23 cellular contexts compared by ENCODE assay signal in the genomic region with DNA sequence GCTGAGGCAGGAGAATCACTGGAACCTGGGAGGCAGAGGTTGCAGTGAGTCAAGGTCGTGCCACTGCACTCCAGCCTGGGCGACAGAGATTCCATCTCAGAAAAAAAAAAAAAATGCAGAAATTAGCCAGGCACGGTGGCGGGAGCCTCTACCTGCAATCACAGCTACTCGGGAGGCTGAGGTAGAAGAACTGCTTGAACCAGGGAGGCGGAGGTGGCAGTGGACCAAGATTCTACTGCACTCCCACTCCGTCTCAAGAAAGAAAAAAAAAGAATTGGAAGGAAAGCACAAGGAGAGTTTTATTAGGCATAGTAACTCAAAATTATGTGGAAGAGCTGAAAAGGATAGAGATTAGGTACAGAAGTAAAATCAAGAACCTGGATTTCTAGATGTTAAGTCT. TPM values are rescaled to one million over a fixed set of nuclear protein-coding genes. Genes with fewer than 3 reads are reported as not detected.
A peak's percentile ranks its signal among the peaks of the same experiment; 100 is the strongest.
DNase-seq lines count a peak whose midpoint lies in the region; ATAC-seq and TF ChIP-seq lines count a peak whose summit lies in the region.
"Had no signal": no experiment of that assay in that cellular context is flagged by ENCODE, and none has a peak within 500 bp of the region (broad histone marks: within the 10 kb centered on the region; RNA-seq: fewer than 3 reads in every experiment).

No MANE protein-coding gene starts in this region.

- peak overlapping the region in 1 of 2 donors; percentile 39 for H3K27ac ChIP-seq in uterus
- H3K27ac ChIP-seq: SJSA1 had no signal

- H3K27ac Mint-ChIP-seq in activated naive CD4-positive, alpha-beta T cell treated with anti-CD3 and anti-CD28 coated beads, Interleukin-2, amount 50 U/mL, for 72 hours = peak overlapping the region; percentile 65 to 68
- H3K27ac Mint-ChIP-seq in activated naive CD4-positive, alpha-beta T cell treated with anti-CD3 and anti-CD28 coated beads, Interleukin-2, amount 10 ng/mL, durations not matched to agents 7 days and 5 days = no peak overlapping the region
- H3K27ac Mint-ChIP-seq in activated naive CD8-positive, alpha-beta T cell treated with anti-CD3 and anti-CD28 coated beads for 36 hours = peak overlapping the region; percentile 2
- H3K27ac Mint-ChIP-seq in mesothelial cell of epicardium = peak overlapping the region; percentile 88

- no peaks in the 10 kb centered on the region for H3K4me1 Mint-ChIP-seq in activated naive CD4-positive, alpha-beta T cell treated with anti-CD3 and anti-CD28 coated beads, Interleukin-2, amount 10 ng/mL, durations not matched to agents 7 days and 5 days
- H3K4me1 Mint-ChIP-seq in activated naive CD8-positive, alpha-beta T cell treated with anti-CD3 and anti-CD28 coated beads for 36 hours = peaks cover 6% of the 10 kb centered on the region
- H3K4me1 Mint-ChIP-seq in mesothelial cell of epicardium = peaks cover 5% of the 10 kb centered on the region

- H3K4me3 ChIP-seq in uterus = no peak overlapping the region
- H3K4me3 ChIP-seq: SJSA1 had no signal

- no peaks in the 10 kb centered on the region for H3K27me3 Mint-ChIP-seq in activated naive CD4-positive, alpha-beta T cell treated with anti-CD3 and anti-CD28 coated beads, Interleukin-2, amount 10 ng/mL, durations not matched to agents 7 days and 5 days
- no peaks in the 10 kb centered on the region for H3K27me3 Mint-ChIP-seq in activated naive CD8-positive, alpha-beta T cell treated with anti-CD3 and anti-CD28 coated beads for 36 hours
- H3K27me3 Mint-ChIP-seq in mesothelial cell of epicardium (ENCODE audit: low read depth) = no peaks in the 10 kb centered on the region
- H3K27me3 Mint-ChIP-seq: CD8-positive, alpha-beta memory T cell had no signal

- no peak for DNase-seq in activated naive CD4-positive, alpha-beta T cell treated with anti-CD3 and anti-CD28 coated beads, Interleukin-2, amount 50 U/mL, for 72 hours (ENCODE audit: low spot score in 2 of 2)
- DNase-seq in activated naive CD4-positive, alpha-beta T cell treated with anti-CD3 and anti-CD28 coated beads, Interleukin-2, amount 10 ng/mL, durations not matched to agents 7 days and 5 days = no peak
- no peak for DNase-seq in activated naive CD8-positive, alpha-beta T cell treated with anti-CD3 and anti-CD28 coated beads for 36 hours
- no peak for DNase-seq in mesothelial cell of epicardium (ENCODE audit: low spot score in 2 of 2, unreplicated experiment in 2 of 2)
- peak; percentile 62 to 77 for DNase-seq in uterus
- DNase-seq in NCI-H146 treated with DMSO at 0.1 percent for 48 hours (lab: John Stamatoyannopoulos, UW; ENCODE audit: unreplicated experiment) = no peak
- DNase-seq in NCI-H1048 (lab: John Stamatoyannopoulos, UW) = no peak
- DNase-seq: 8988T; C1 segment of cervical spinal cord; Calu3; CD8-positive, alpha-beta memory T cell; DMS153; KG1; NCI-H1092 treated with DMSO at 0.1 percent for 48 hours; NCI-H146; NCI-H2029 treated with DMSO at 0.1 percent for 48 hours; NCI-H226; NCI-H524; NCI-H774; NK-92 treated with Interleukin-12 subunit alpha and Interleukin-12 subunit beta, amount 100 ng/mL, for 24 hours had no signal

- no peaks in the 10 kb centered on the region for H3K27me3 ChIP-seq in uterus
- H3K27me3 ChIP-seq: SJSA1 had no signal

- H3K9me3 ChIP-seq in uterus = no peaks in the 10 kb centered on the region
- H3K9me3 ChIP-seq: SJSA1 had no signal

- CTCF ChIA-PET in activated naive CD4-positive, alpha-beta T cell treated with anti-CD3 and anti-CD28 coated beads, Interleukin-2, amount 10 ng/mL, durations not matched to agents 7 days and 5 days (lab: Charles Lee) = interaction anchor here (0.8 kb wide), 1 partner anchor 20 kb away, joined by 3 read pairs; no protein-coding TSS in a partner anchor

- ATAC-seq in activated naive CD4-positive, alpha-beta T cell treated with anti-CD3 and anti-CD28 coated beads, Interleukin-2, amount 50 U/mL, for 72 hours = no peak
- ATAC-seq in GM18517 (IDR thresholded peaks at IDR 0.05; ENCODE audit: unreplicated experiment) = no peak
- ATAC-seq: Panc1 had no signal

- H3K4me3 Mint-ChIP-seq in activated naive CD4-positive, alpha-beta T cell treated with anti-CD3 and anti-CD28 coated beads, Interleukin-2, amount 10 ng/mL, durations not matched to agents 7 days and 5 days = no peak overlapping the region
- no peak overlapping the region for H3K4me3 Mint-ChIP-seq in activated naive CD8-positive, alpha-beta T cell treated with anti-CD3 and anti-CD28 coated beads for 36 hours
- no peak overlapping the region for H3K4me3 Mint-ChIP-seq in mesothelial cell of epicardium
- H3K4me3 Mint-ChIP-seq: CD8-positive, alpha-beta memory T cell had no signal

- peaks cover 5 to 9% of the 10 kb centered on the region in 2 donors for H3K36me3 Mint-ChIP-seq in activated naive CD4-positive, alpha-beta T cell treated with anti-CD3 and anti-CD28 coated beads, Interleukin-2, amount 50 U/mL, for 72 hours
- H3K36me3 Mint-ChIP-seq in activated naive CD4-positive, alpha-beta T cell treated with anti-CD3 and anti-CD28 coated beads, Interleukin-2, amount 10 ng/mL, durations not matched to agents 7 days and 5 days = peaks cover 18% of the 10 kb centered on the region
- peaks cover 25% of the 10 kb centered on the region for H3K36me3 Mint-ChIP-seq in activated naive CD8-positive, alpha-beta T cell treated with anti-CD3 and anti-CD28 coated beads for 36 hours
- H3K36me3 Mint-ChIP-seq in mesothelial cell of epicardium = peaks cover 12% of the 10 kb centered on the region

- H3K36me3 ChIP-seq in uterus = no peaks in the 10 kb centered on the region

- intact Hi-C loops in uterus (cut with DNase I; ENCODE audit: low total_unique reads) = no loop called here

- H3K4me1 ChIP-seq in uterus = peaks cover 0 to 4% of the 10 kb centered on the region in 2 donors

- TF ChIP-seq CTCF in mesothelial cell of epicardium (IDR thresholded peaks at IDR 0.05; ENCODE audit: unreplicated experiment) (no peak), uterus (IDR thresholded peaks at IDR 0.05) (no peak)

- no peaks in the 10 kb centered on the region for H3K9me3 Mint-ChIP-seq in activated naive CD4-positive, alpha-beta T cell treated with anti-CD3 and anti-CD28 coated beads, Interleukin-2, amount 50 U/mL, for 72 hours
- H3K9me3 Mint-ChIP-seq in activated naive CD4-positive, alpha-beta T cell treated with anti-CD3 and anti-CD28 coated beads, Interleukin-2, amount 10 ng/mL, durations not matched to agents 7 days and 5 days = no peaks in the 10 kb centered on the region
- H3K9me3 Mint-ChIP-seq in activated naive CD8-positive, alpha-beta T cell treated with anti-CD3 and anti-CD28 coated beads for 36 hours = no peaks in the 10 kb centered on the region
- H3K9me3 Mint-ChIP-seq in mesothelial cell of epicardium = no peaks in the 10 kb centered on the region
- H3K9me3 Mint-ChIP-seq: CD8-positive, alpha-beta memory T cell had no signal

- no peak for TF ChIP-seq POLR2A in uterus (IDR thresholded peaks at IDR 0.05)

RNA-seq across cellular contexts. Expression of a gene that starts 20.8 kb away (rescaled TPM):
- total RNA-seq in activated naive CD4-positive, alpha-beta T cell treated with anti-CD3 and anti-CD28 coated beads, Interleukin-2, amount 50 U/mL, for 72 hours = under 1 TPM in 1 of 2 donors, not detected in 1; 0.25 TPM
- not detected for total RNA-seq in activated naive CD8-positive, alpha-beta T cell treated with anti-CD3 and anti-CD28 coated beads for 36 hours
- total RNA-seq in mesothelial cell of epicardium = 11.1 to 13.8 TPM (median 12.3 TPM) in 3 replicates
- 10 to 100 TPM in 1 of 4 donors, under 1 TPM in 1, not detected in 2; 0.52 to 12.4 TPM for total RNA-seq in uterus
- total RNA-seq: Calu3; CD8-positive, alpha-beta memory T cell; SJSA1 had no signal

RNA-seq across cellular contexts. Expression of a gene that starts 22.9 kb away (rescaled TPM):
- 100 to 1,000 TPM in 1 of 2 donors, 10 to 100 TPM in 1; 86.0 to 156 TPM for total RNA-seq in activated naive CD4-positive, alpha-beta T cell treated with anti-CD3 and anti-CD28 coated beads, Interleukin-2, amount 50 U/mL, for 72 hours
- total RNA-seq in activated naive CD8-positive, alpha-beta T cell treated with anti-CD3 and anti-CD28 coated beads for 36 hours = 10 to 100 TPM; 65.8 to 68.1 TPM
- total RNA-seq in mesothelial cell of epicardium (112 to 120 TPM (median 116 TPM) in 3 replicates), uterus (100 to 1,000 TPM in 2 of 4 donors, 10 to 100 TPM in 2; 58.8 to 127 (median 90.7) TPM)

RNA-seq across cellular contexts. Expression of a gene that starts 38.7 kb away (rescaled TPM):
- 100 to 1,000 TPM; 170 to 226 TPM for total RNA-seq in activated naive CD4-positive, alpha-beta T cell treated with anti-CD3 and anti-CD28 coated beads, Interleukin-2, amount 50 U/mL, for 72 hours
- total RNA-seq in activated naive CD8-positive, alpha-beta T cell treated with anti-CD3 and anti-CD28 coated beads for 36 hours = 100 to 1,000 TPM; 221 to 247 TPM
- total RNA-seq in mesothelial cell of epicardium (74.1 to 87.4 TPM (median 76.2 TPM) in 3 replicates), uterus (10 to 100 TPM in 3 of 4 donors, 1 to 10 TPM in 1; 2.6 to 88.2 (median 20.1) TPM)

RNA-seq across cellular contexts. Expression of a gene that starts 49.0 kb away (rescaled TPM):
- 1,000 to 10,000 TPM in 1 of 2 donors, 100 to 1,000 TPM in 1; 786 to 1,016 TPM for total RNA-seq in activated naive CD4-positive, alpha-beta T cell treated with anti-CD3 and anti-CD28 coated beads, Interleukin-2, amount 50 U/mL, for 72 hours
- 1,000 to 10,000 TPM; 1,052 to 1,089 TPM for total RNA-seq in activated naive CD8-positive, alpha-beta T cell treated with anti-CD3 and anti-CD28 coated beads for 36 hours
- 1,058 to 1,073 TPM (median 1,066 TPM) in 3 replicates for total RNA-seq in mesothelial cell of epicardium
- 100 to 1,000 TPM; 364 to 929 (median 383) TPM for total RNA-seq in uterus

Comparison
In these comparisons a context has a peak if more than half of its experiments do, and no peak if none do; other contexts are left out.
1. DNase-seq: peak in uterus (2 of 2); none in activated naive CD4-positive, alpha-beta T cell treated with anti-CD3 and anti-CD28 coated beads, Interleukin-2, amount 50 U/mL, for 72 hours (0 of 2), activated naive CD4-positive, alpha-beta T cell treated with anti-CD3 and anti-CD28 coated beads, Interleukin-2, amount 10 ng/mL, durations not matched to agents 7 days and 5 days (single experiment), activated naive CD8-positive, alpha-beta T cell treated with anti-CD3 and anti-CD28 coated beads for 36 hours (single experiment), mesothelial cell of epicardium (0 of 2), NCI-H146 treated with DMSO at 0.1 percent for 48 hours (single experiment) and NCI-H1048 (single experiment).